ENCODE assay signal across 8 cellular contexts in genomic region chr1:244046907-244047738, GRCh38. TPM values are rescaled to one million over a fixed set of nuclear protein-coding genes. Genes with fewer than 3 reads are reported as not detected.
A peak's percentile ranks its signal among the peaks of the same experiment; 100 is the strongest.
DNase-seq lines count a peak whose midpoint lies in the region; ATAC-seq lines count a peak whose summit lies in the region.

No MANE protein-coding gene starts in this region.

- H3K9me3 Mint-ChIP-seq in activated naive CD4-positive, alpha-beta T cell treated with anti-CD3 and anti-CD28 coated beads, Interleukin-2, amount 50 U/mL, for 24 hours = no peaks in the 10 kb centered on the region
- H3K9me3 Mint-ChIP-seq in naive B cell = no peaks in the 10 kb centered on the region

- H3K9me3 ChIP-seq in effector memory CD4-positive, alpha-beta T cell (ENCODE audit: control insufficient read depth, low read length) = no peaks in the 10 kb centered on the region

- H3K36me3 ChIP-seq in effector memory CD4-positive, alpha-beta T cell (ENCODE audit: control insufficient read depth, insufficient read depth, low read length) = no peaks in the 10 kb centered on the region

- peak overlapping the region; percentile 89 for H3K27ac ChIP-seq in effector memory CD4-positive, alpha-beta T cell (ENCODE audit: insufficient read depth, low read length, poor library complexity, severe bottlenecking)

- H3K27me3 Mint-ChIP-seq in activated naive CD4-positive, alpha-beta T cell treated with anti-CD3 and anti-CD28 coated beads, Interleukin-2, amount 50 U/mL, for 24 hours = no peaks in the 10 kb centered on the region
- H3K27me3 Mint-ChIP-seq in naive B cell = no peaks in the 10 kb centered on the region

- no peak for ATAC-seq in naive B cell (ENCODE audit: low read depth in 2 of 2)
- ATAC-seq in GM21825 (IDR thresholded peaks at IDR 0.05; ENCODE audit: unreplicated experiment) = no peak
- ATAC-seq in HG02981 (IDR thresholded peaks at IDR 0.05; ENCODE audit: unreplicated experiment) = no peak

- H3K27ac Mint-ChIP-seq in activated naive CD4-positive, alpha-beta T cell treated with anti-CD3 and anti-CD28 coated beads, Interleukin-2, amount 50 U/mL, for 24 hours = peak overlapping the region; percentile 96
- H3K27ac Mint-ChIP-seq in naive B cell = peak overlapping the region in 5 of 6 donors; percentile 98 to 100 (median 100)

- peaks cover 30% of the 10 kb centered on the region for H3K4me1 Mint-ChIP-seq in activated naive CD4-positive, alpha-beta T cell treated with anti-CD3 and anti-CD28 coated beads, Interleukin-2, amount 50 U/mL, for 24 hours
- H3K4me1 Mint-ChIP-seq in naive B cell = peaks cover 17 to 34% (median 27%) of the 10 kb centered on the region in 3 donors

- H3K4me3 ChIP-seq in effector memory CD4-positive, alpha-beta T cell (ENCODE audit: insufficient read depth, low read depth, low read length, poor library complexity, severe bottlenecking) = peak overlapping the region; percentile 54

- DNase-seq in activated naive CD4-positive, alpha-beta T cell treated with anti-CD3 and anti-CD28 coated beads, Interleukin-2, amount 50 U/mL, for 16 hours = no peak
- peak; percentile 23 to 30 for DNase-seq in SHP77 (lab: John Stamatoyannopoulos, UW)
- peak in 1 of 3 donors; percentile 16 for DNase-seq in effector memory CD4-positive, alpha-beta T cell
- DNase-seq in naive B cell = no peak
- DNase-seq in NCI-H1436 (lab: John Stamatoyannopoulos, UW) = no peak

- H3K36me3 Mint-ChIP-seq in activated naive CD4-positive, alpha-beta T cell treated with anti-CD3 and anti-CD28 coated beads, Interleukin-2, amount 50 U/mL, for 24 hours = no peaks in the 10 kb centered on the region
- H3K36me3 Mint-ChIP-seq in naive B cell = peaks cover 6 to 7% of the 10 kb centered on the region in 2 donors

- peak overlapping the region; percentile 97 for H3K4me3 Mint-ChIP-seq in activated naive CD4-positive, alpha-beta T cell treated with anti-CD3 and anti-CD28 coated beads, Interleukin-2, amount 50 U/mL, for 24 hours
- H3K4me3 Mint-ChIP-seq in naive B cell = peak overlapping the region in 7 of 8 donors; percentile 92 to 99 (median 96)

- H3K4me1 ChIP-seq in effector memory CD4-positive, alpha-beta T cell (ENCODE audit: control insufficient read depth, insufficient read depth, low read length, poor library complexity, severe bottlenecking) = peaks cover 25% of the 10 kb centered on the region

- H3K27me3 ChIP-seq in effector memory CD4-positive, alpha-beta T cell (replicated peaks; ENCODE audit: control insufficient read depth, insufficient read depth, low read length, poor library complexity, severe bottlenecking) = no peaks in the 10 kb centered on the region

RNA-seq across cellular contexts. Expression of gene ZBTB18, which starts 4.0 kb away (rescaled TPM):
- polyA plus RNA-seq in naive B cell (ENCODE audit: low read depth in 6 of 6) = 10 to 100 TPM in 3 of 6 donors, 1 to 10 TPM in 3; 3.4 to 12.0 (median 9.8) TPM

Comparison
In these comparisons a context has a peak if more than half of its experiments do, and no peak if none do; other contexts are left out.
1. DNase-seq: peak in SHP77 (2 of 2); none in activated naive CD4-positive, alpha-beta T cell treated with anti-CD3 and anti-CD28 coated beads, Interleukin-2, amount 50 U/mL, for 16 hours (single experiment), naive B cell (single experiment) and NCI-H1436 (single experiment).